ENCODE assay signal across 8 cellular contexts in genomic region chr15:76340802-76341365, GRCh38. TPM values are rescaled to one million over a fixed set of nuclear protein-coding genes. Genes with fewer than 3 reads are reported as not detected.
A peak's percentile ranks its signal among the peaks of the same experiment; 100 is the strongest.
DNase-seq lines count a peak whose midpoint lies in the region; ATAC-seq and TF ChIP-seq lines count a peak whose summit lies in the region.

No MANE protein-coding gene starts in this region.

- peak; percentile 42 for TF ChIP-seq CTCF in chondrocyte (IDR thresholded peaks at IDR 0.05)

- peaks cover 6% of the 10 kb centered on the region for H3K36me3 Mint-ChIP-seq in chondrocyte (ENCODE audit: low read depth)
- H3K36me3 Mint-ChIP-seq in naive thymus-derived CD8-positive, alpha-beta T cell, result peaks cover 4 to 11% (median 9%) of the 10 kb centered on the region in 3 donors

- H3K27ac Mint-ChIP-seq in chondrocyte (ENCODE audit: unreplicated experiment), result no peak overlapping the region
- no peak overlapping the region for H3K27ac Mint-ChIP-seq in naive thymus-derived CD8-positive, alpha-beta T cell

- POLR2A ChIA-PET in naive thymus-derived CD8-positive, alpha-beta T cell (lab: Charles Lee), result interaction anchor here (1.0 to 1.1 kb wide), 2 partner anchors 8 to 31 kb away, joined by 5 to 10 read pairs; no protein-coding TSS in a partner anchor

- DNase-seq in GM03348 (ENCODE audit: low spot score) (peak; percentile 21), NCI-H69 (lab: John Stamatoyannopoulos, UW) (peak; percentile 91), chondrocyte (ENCODE audit: low spot score) (no peak), substantia nigra (lab: John Stamatoyannopoulos, UW) (no peak), HuH-7 (ENCODE audit: low spot score) (no peak)
- DNase-seq in naive thymus-derived CD8-positive, alpha-beta T cell, result peak in 4 of 10 donors; percentile 30 to 37 (median 34)

- peaks cover 74% of the 10 kb centered on the region for H3K27me3 Mint-ChIP-seq in chondrocyte (ENCODE audit: low read depth)
- H3K27me3 Mint-ChIP-seq in naive thymus-derived CD8-positive, alpha-beta T cell, result peaks cover 52 to 89% (median 64%) of the 10 kb centered on the region in 5 donors

- peak overlapping the region; percentile 69 for H3K4me3 Mint-ChIP-seq in chondrocyte (ENCODE audit: unreplicated experiment)
- H3K4me3 Mint-ChIP-seq in naive thymus-derived CD8-positive, alpha-beta T cell, result peak overlapping the region; percentile 77 to 98 (median 90)

- peak; percentile 56 to 64 for ATAC-seq in naive thymus-derived CD8-positive, alpha-beta T cell
- ATAC-seq in GM21526 (IDR thresholded peaks at IDR 0.05; ENCODE audit: low FRiP score, unreplicated experiment) (no peak), HG02571 (IDR thresholded peaks at IDR 0.05; ENCODE audit: unreplicated experiment) (no peak)

- no peaks in the 10 kb centered on the region for H3K9me3 Mint-ChIP-seq in chondrocyte (ENCODE audit: low read depth)
- peaks cover 0 to 8% (median 0%) of the 10 kb centered on the region in 9 donors for H3K9me3 Mint-ChIP-seq in naive thymus-derived CD8-positive, alpha-beta T cell

- peaks cover 45% of the 10 kb centered on the region for H3K4me1 Mint-ChIP-seq in chondrocyte (ENCODE audit: low read depth)
- H3K4me1 Mint-ChIP-seq in naive thymus-derived CD8-positive, alpha-beta T cell, result peaks cover 37 to 69% (median 63%) of the 10 kb centered on the region in 4 donors

- no peak overlapping the region for H3K27ac ChIP-seq in substantia nigra (ENCODE audit: low read depth, low read length, poor library complexity, severe bottlenecking)

RNA-seq across cellular contexts. Expression of gene ISL2, which starts 4.3 kb away (rescaled TPM):
- not detected in 3 replicates for total RNA-seq in chondrocyte
- total RNA-seq in naive thymus-derived CD8-positive, alpha-beta T cell, result not detected
- not detected for polyA plus RNA-seq in naive thymus-derived CD8-positive, alpha-beta T cell

RNA-seq across cellular contexts. Expression of gene ETFA, which starts 29.6 kb away (rescaled TPM):
- total RNA-seq in chondrocyte, result 111 to 120 TPM (median 117 TPM) in 3 replicates
- 10 to 100 TPM; 46.2 to 52.3 TPM for total RNA-seq in naive thymus-derived CD8-positive, alpha-beta T cell
- 100 to 1,000 TPM in 2 of 3 donors, 10 to 100 TPM in 1; 99.4 to 118 (median 109) TPM for polyA plus RNA-seq in naive thymus-derived CD8-positive, alpha-beta T cell

Comparison
In these comparisons a context has a peak if more than half of its experiments do, and no peak if none do; other contexts are left out.
1. DNase-seq: peak in GM03348 (single experiment) and NCI-H69 (single experiment); none in chondrocyte (single experiment), substantia nigra (0 of 49) and HuH-7 (single experiment).
2. ATAC-seq: peak in naive thymus-derived CD8-positive, alpha-beta T cell (2 of 2); none in GM21526 (single experiment) and HG02571 (single experiment).